In the genomic region with DNA sequence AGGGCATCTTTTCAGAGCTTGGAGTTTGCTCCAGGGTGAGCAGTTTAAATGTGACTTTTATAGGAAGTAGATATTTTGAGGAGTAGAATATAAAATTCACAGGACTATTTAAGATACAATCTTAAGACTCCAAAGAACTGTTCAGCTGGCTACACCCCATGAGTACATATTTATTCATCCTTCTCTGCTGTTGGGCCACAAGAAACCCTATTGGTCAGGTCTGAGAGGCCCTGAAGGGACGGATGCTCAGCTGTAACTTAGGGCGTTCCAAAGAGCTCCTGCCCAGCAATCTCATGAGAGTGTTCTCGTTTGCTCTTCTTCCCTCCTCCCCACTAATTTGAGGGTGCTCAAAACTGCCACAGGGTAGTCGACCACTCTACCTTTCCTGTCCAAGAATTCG, we compare ENCODE assay signal across 1 cellular context.
A peak's percentile ranks its signal among the peaks of the same experiment; 100 is the strongest.
TF ChIP-seq lines count a peak whose summit lies in the region.

No MANE protein-coding gene starts in this region.

TF ChIP-seq in K562, 482 proteins besides CTCF, POLR2A, EP300 and RAD21:
- TF ChIP-seq, protein P1, sequence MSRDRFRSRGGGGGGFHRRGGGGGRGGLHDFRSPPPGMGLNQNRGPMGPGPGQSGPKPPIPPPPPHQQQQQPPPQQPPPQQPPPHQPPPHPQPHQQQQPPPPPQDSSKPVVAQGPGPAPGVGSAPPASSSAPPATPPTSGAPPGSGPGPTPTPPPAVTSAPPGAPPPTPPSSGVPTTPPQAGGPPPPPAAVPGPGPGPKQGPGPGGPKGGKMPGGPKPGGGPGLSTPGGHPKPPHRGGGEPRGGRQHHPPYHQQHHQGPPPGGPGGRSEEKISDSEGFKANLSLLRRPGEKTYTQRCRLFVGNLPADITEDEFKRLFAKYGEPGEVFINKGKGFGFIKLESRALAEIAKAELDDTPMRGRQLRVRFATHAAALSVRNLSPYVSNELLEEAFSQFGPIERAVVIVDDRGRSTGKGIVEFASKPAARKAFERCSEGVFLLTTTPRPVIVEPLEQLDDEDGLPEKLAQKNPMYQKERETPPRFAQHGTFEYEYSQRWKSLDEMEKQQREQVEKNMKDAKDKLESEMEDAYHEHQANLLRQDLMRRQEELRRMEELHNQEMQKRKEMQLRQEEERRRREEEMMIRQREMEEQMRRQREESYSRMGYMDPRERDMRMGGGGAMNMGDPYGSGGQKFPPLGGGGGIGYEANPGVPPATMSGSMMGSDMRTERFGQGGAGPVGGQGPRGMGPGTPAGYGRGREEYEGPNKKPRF (IDR thresholded peaks at IDR 0.05; ENCODE audit: low read depth, low read length) = no peak
- TF ChIP-seq, protein P2, sequence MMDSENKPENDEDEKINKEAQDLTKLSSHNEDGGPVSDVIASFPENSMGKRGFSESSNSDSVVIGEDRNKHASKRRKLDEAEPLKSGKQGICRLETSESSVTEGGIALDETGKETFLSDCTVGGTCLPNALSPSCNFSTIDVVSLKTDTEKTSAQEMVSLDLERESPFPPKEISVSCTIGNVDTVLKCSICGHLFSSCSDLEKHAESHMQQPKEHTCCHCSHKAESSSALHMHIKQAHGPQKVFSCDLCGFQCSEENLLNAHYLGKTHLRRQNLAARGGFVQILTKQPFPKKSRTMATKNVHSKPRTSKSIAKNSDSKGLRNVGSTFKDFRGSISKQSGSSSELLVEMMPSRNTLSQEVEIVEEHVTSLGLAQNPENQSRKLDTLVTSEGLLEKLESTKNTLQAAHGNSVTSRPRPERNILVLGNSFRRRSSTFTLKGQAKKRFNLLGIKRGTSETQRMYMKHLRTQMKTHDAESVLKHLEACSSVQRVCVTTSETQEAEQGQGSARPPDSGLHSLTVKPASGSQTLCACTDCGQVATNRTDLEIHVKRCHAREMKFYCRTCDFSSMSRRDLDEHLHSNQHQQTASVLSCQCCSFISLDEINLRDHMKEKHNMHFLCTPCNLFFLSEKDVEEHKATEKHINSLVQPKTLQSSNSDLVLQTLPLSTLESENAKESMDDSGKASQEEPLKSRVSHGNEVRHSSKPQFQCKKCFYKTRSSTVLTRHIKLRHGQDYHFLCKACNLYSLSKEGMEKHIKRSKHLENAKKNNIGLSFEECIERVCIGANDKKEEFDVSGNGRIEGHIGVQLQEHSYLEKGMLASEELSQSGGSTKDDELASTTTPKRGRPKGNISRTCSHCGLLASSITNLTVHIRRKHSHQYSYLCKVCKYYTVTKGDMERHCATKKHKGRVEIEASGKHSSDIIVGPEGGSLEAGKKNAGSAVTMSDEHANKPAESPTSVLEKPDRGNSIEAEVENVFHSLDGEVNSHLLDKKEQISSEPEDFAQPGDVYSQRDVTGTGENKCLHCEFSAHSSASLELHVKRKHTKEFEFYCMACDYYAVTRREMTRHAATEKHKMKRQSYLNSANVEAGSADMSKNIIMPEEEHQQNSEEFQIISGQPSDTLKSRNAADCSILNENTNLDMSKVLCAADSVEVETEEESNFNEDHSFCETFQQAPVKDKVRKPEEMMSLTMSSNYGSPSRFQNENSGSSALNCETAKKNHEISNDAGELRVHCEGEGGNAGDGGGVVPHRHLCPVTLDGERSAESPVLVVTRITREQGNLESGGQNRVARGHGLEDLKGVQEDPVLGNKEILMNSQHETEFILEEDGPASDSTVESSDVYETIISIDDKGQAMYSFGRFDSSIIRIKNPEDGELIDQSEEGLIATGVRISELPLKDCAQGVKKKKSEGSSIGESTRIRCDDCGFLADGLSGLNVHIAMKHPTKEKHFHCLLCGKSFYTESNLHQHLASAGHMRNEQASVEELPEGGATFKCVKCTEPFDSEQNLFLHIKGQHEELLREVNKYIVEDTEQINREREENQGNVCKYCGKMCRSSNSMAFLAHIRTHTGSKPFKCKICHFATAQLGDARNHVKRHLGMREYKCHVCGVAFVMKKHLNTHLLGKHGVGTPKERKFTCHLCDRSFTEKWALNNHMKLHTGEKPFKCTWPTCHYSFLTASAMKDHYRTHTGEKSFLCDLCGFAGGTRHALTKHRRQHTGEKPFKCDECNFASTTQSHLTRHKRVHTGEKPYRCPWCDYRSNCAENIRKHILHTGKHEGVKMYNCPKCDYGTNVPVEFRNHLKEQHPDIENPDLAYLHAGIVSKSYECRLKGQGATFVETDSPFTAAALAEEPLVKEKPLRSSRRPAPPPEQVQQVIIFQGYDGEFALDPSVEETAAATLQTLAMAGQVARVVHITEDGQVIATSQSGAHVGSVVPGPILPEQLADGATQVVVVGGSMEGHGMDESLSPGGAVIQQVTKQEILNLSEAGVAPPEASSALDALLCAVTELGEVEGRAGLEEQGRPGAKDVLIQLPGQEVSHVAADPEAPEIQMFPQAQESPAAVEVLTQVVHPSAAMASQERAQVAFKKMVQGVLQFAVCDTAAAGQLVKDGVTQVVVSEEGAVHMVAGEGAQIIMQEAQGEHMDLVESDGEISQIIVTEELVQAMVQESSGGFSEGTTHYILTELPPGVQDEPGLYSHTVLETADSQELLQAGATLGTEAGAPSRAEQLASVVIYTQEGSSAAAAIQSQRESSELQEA (IDR thresholded peaks at IDR 0.05; ENCODE audit: low read depth) = 0 out of 2 replicates have a peak, but pooled peaks have one; percentile 10
- TF ChIP-seq, protein P3, sequence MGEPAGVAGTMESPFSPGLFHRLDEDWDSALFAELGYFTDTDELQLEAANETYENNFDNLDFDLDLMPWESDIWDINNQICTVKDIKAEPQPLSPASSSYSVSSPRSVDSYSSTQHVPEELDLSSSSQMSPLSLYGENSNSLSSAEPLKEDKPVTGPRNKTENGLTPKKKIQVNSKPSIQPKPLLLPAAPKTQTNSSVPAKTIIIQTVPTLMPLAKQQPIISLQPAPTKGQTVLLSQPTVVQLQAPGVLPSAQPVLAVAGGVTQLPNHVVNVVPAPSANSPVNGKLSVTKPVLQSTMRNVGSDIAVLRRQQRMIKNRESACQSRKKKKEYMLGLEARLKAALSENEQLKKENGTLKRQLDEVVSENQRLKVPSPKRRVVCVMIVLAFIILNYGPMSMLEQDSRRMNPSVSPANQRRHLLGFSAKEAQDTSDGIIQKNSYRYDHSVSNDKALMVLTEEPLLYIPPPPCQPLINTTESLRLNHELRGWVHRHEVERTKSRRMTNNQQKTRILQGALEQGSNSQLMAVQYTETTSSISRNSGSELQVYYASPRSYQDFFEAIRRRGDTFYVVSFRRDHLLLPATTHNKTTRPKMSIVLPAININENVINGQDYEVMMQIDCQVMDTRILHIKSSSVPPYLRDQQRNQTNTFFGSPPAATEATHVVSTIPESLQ (CRISPR knock-in tag; IDR thresholded peaks at IDR 0.05) = no peak
- TF ChIP-seq FOXA3 (CRISPR knock-in tag; conservative IDR thresholded peaks at IDR 0.05 in 1 of 2, IDR thresholded peaks at IDR 0.05 in 1 of 2) = peak in 1 of 2 experiments; percentile 36; a peak in 1 of 4 replicates
- TF ChIP-seq KDM1A (IDR thresholded peaks at IDR 0.05) = no peak
